19 cellular contexts compared by ENCODE assay signal in genomic region chr10:79979973-79980687, GRCh38. TPM values are rescaled to one million over a fixed set of nuclear protein-coding genes. Genes with fewer than 3 reads are reported as not detected.
DNase-seq lines count a peak whose midpoint lies in the region; ATAC-seq and TF ChIP-seq lines count a peak whose summit lies in the region.
"Had no signal": no experiment of that assay in that cellular context is flagged by ENCODE, and none has a peak within 500 bp of the region (broad histone marks: within the 10 kb centered on the region; RNA-seq: fewer than 3 reads in every experiment).

No MANE protein-coding gene starts in this region.

- peaks cover 9% of the 10 kb centered on the region for H3K9me3 Mint-ChIP-seq in nephron
- peaks cover 11% of the 10 kb centered on the region for H3K9me3 Mint-ChIP-seq in mesothelial cell of epicardium
- H3K9me3 Mint-ChIP-seq: T-helper 2 cell treated with Interferon-gamma antibody and Interleukin-4, amounts not matched to agents 5 μg/mL and 100 μg/mL, for 36 hours had no signal

- H3K27ac Mint-ChIP-seq in nephron (no peak overlapping the region), mesothelial cell of epicardium (no peak overlapping the region)
- H3K27ac Mint-ChIP-seq: H9; stimulated activated naive B cell treated with anti-CD40 and anti-IgM and Interleukin-4, amounts not matched to agents 10 μg/mL and 1 μg/mL and 100 μg/mL, for 72 hours; T-helper 2 cell treated with Interferon-gamma antibody and Interleukin-4, amounts not matched to agents 5 μg/mL and 100 μg/mL, for 36 hours had no signal

- no peaks in the 10 kb centered on the region for H3K36me3 Mint-ChIP-seq in nephron (ENCODE audit: low read depth)
- peaks cover 5% of the 10 kb centered on the region for H3K36me3 Mint-ChIP-seq in mesothelial cell of epicardium

- H3K27ac ChIP-seq in caudate nucleus (ENCODE audit: low read depth, low read length): peak overlapping the region; percentile 76
- H3K27ac ChIP-seq: testis had no signal

- H3K4me1 Mint-ChIP-seq in nephron: peaks cover 12% of the 10 kb centered on the region
- peaks cover 42% of the 10 kb centered on the region for H3K4me1 Mint-ChIP-seq in mesothelial cell of epicardium

- DNase-seq in DMS53 (lab: John Stamatoyannopoulos, UW) (peak; percentile 80), DMS79 treated with DMSO at 0.1 percent for 48 hours (lab: John Stamatoyannopoulos, UW) (peak; percentile 14), caudate nucleus (lab: John Stamatoyannopoulos, UW) (peak in 1 of 61 donors; percentile 29), mesothelial cell of epicardium (ENCODE audit: low spot score in 2 of 2, unreplicated experiment in 2 of 2) (no peak), NK-92 (lab: John Stamatoyannopoulos, UW; ENCODE audit: unreplicated experiment) (no peak)
- DNase-seq: activated CD4-positive, alpha-beta T cell treated with anti-CD3 and anti-CD28 coated beads, Interleukin-2, amount 50 U/mL, for 4 hours; activated effector memory CD4-positive, alpha-beta T cell treated with anti-CD3 and anti-CD28 coated beads, Interleukin-2, amount 50 U/mL, for 16 hours; dermis blood vessel endothelial cell; H9; NCI-H2081; NCI-H446 treated with DMSO at 0.1 percent for 48 hours; stimulated activated CD4-positive, alpha-beta T cell treated with anti-CD3 and anti-CD28 coated beads, Interleukin-2, amount 100 ng/mL, for 48 hours; stimulated activated naive B cell treated with anti-CD40 and anti-IgM and Interleukin-4, amounts not matched to agents 10 μg/mL and 1 μg/mL and 100 μg/mL, for 72 hours; testis had no signal

- peaks cover 35% of the 10 kb centered on the region for H3K27me3 Mint-ChIP-seq in nephron (ENCODE audit: low read depth)
- peaks cover 21% of the 10 kb centered on the region for H3K27me3 Mint-ChIP-seq in mesothelial cell of epicardium (ENCODE audit: low read depth)

- TF ChIP-seq CTCF in nephron (IDR thresholded peaks at IDR 0.05; ENCODE audit: unreplicated experiment in 3 of 3): no peak
- no peak for TF ChIP-seq CTCF in mesothelial cell of epicardium (IDR thresholded peaks at IDR 0.05; ENCODE audit: unreplicated experiment)

- H3K4me3 Mint-ChIP-seq in nephron: peak overlapping the region; percentile 21 to 75 (median 55)
- H3K4me3 Mint-ChIP-seq in mesothelial cell of epicardium: no peak overlapping the region

- ATAC-seq in esophagus mucosa (no peak), HG03521 (IDR thresholded peaks at IDR 0.05; ENCODE audit: unreplicated experiment) (no peak)
- ATAC-seq: stimulated activated naive B cell treated with anti-CD40 and anti-IgM and Interleukin-4, amounts not matched to agents 10 μg/mL and 1 μg/mL and 100 μg/mL, for 72 hours had no signal

RNA-seq across cellular contexts. Expression of gene SFTPD, which starts 31.2 kb away (rescaled TPM):
- 1.7 to 2.7 TPM (median 2.2 TPM) in 3 replicates for total RNA-seq in mesothelial cell of epicardium
- total RNA-seq in esophagus mucosa: 2.0 TPM
- total RNA-seq: dermis blood vessel endothelial cell, HT-29 had no signal

Comparison
In these comparisons a context has a peak if more than half of its experiments do, and no peak if none do; other contexts are left out.
1. DNase-seq: peak in DMS53 (single experiment) and DMS79 treated with DMSO at 0.1 percent for 48 hours (single experiment); none in mesothelial cell of epicardium (0 of 2) and NK-92 (single experiment).